Comparison of ENCODE assay signal across 2 cellular contexts in the genomic region with DNA sequence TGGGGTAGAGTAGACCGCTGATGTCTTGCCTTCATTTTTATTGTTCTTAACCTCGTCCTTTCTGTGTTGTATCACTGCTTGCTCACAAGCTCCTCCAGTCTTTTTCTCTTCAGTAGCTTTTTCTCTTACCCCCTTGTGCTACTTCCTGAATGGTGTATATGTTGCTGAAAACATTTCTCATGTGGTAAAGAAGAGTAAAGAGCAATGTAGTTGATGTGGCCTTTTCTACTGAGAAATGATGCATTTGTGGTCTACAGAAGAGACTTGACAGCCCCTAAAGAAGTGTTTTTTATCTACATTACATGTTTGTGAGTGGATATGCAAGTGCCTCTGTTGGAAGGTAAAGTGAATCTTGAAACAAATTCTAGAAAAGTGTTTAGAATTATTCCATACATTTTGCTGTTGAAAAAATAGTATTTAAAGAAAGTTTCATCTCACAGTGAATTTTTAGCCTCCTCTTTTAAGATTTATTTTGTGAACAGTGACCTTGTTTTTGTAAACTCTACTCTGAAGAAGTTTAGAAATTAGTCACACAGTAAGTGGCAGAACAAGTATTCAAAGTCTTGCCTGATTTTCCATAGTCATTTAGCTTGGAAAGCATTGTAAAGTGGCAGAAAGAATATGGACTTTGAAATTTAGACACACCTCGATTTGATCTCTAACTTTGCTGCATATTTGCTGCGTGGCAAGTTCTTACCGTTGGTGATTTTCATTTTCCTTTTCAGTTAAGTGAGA.
TF ChIP-seq lines count a peak whose summit lies in the region.

No MANE protein-coding gene starts in this region.

TF ChIP-seq in endothelial cell of umbilical vein, 7 proteins besides CTCF, POLR2A, EP300 and RAD21 (continued from another document):
- no peak for TF ChIP-seq POLR2AphosphoS5 (IDR thresholded peaks at IDR 0.05; ENCODE audit: insufficient read depth, low read depth, low read length)
- TF ChIP-seq, protein P1, sequence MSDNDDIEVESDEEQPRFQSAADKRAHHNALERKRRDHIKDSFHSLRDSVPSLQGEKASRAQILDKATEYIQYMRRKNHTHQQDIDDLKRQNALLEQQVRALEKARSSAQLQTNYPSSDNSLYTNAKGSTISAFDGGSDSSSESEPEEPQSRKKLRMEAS (IDR thresholded peaks at IDR 0.05; ENCODE audit: insufficient read depth, insufficient read length): no peak

TF ChIP-seq in SK-N-SH treated with all-trans-retinoic acid at 6 μM for 48 hours, 23 proteins besides CTCF, POLR2A, EP300 and RAD21 (continued from another document):
- TF ChIP-seq, protein P2, sequence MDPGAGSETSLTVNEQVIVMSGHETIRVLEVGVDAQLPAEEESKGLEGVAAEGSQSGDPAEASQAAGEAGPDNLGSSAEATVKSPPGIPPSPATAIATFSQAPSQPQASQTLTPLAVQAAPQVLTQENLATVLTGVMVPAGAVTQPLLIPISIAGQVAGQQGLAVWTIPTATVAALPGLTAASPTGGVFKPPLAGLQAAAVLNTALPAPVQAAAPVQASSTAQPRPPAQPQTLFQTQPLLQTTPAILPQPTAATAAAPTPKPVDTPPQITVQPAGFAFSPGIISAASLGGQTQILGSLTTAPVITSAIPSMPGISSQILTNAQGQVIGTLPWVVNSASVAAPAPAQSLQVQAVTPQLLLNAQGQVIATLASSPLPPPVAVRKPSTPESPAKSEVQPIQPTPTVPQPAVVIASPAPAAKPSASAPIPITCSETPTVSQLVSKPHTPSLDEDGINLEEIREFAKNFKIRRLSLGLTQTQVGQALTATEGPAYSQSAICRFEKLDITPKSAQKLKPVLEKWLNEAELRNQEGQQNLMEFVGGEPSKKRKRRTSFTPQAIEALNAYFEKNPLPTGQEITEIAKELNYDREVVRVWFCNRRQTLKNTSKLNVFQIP (CRISPR knock-in tag; IDR thresholded peaks at IDR 0.05; ENCODE audit: borderline replicate concordance, low read depth): no peak
- TF ChIP-seq, protein P3, sequence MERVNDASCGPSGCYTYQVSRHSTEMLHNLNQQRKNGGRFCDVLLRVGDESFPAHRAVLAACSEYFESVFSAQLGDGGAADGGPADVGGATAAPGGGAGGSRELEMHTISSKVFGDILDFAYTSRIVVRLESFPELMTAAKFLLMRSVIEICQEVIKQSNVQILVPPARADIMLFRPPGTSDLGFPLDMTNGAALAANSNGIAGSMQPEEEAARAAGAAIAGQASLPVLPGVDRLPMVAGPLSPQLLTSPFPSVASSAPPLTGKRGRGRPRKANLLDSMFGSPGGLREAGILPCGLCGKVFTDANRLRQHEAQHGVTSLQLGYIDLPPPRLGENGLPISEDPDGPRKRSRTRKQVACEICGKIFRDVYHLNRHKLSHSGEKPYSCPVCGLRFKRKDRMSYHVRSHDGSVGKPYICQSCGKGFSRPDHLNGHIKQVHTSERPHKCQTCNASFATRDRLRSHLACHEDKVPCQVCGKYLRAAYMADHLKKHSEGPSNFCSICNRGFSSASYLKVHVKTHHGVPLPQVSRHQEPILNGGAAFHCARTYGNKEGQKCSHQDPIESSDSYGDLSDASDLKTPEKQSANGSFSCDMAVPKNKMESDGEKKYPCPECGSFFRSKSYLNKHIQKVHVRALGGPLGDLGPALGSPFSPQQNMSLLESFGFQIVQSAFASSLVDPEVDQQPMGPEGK (CRISPR knock-in tag; IDR thresholded peaks at IDR 0.05; ENCODE audit: borderline replicate concordance): no peak
- TF ChIP-seq RARB (CRISPR knock-in tag; IDR thresholded peaks at IDR 0.05) (no peak), ESRRG (CRISPR knock-in tag; IDR thresholded peaks at IDR 0.05) (no peak), ZFP3 (CRISPR knock-in tag; IDR thresholded peaks at IDR 0.05) (no peak), TOX (CRISPR knock-in tag; IDR thresholded peaks at IDR 0.05; ENCODE audit: borderline replicate concordance) (no peak), CSDC2 (CRISPR knock-in tag; IDR thresholded peaks at IDR 0.05) (no peak), GLIS3 (CRISPR knock-in tag; IDR thresholded peaks at IDR 0.05) (no peak), ARNTL (CRISPR knock-in tag; IDR thresholded peaks at IDR 0.05; ENCODE audit: borderline replicate concordance, low read depth) (no peak), ZNF8 (CRISPR knock-in tag; IDR thresholded peaks at IDR 0.05) (no peak), BACH2 (CRISPR knock-in tag; IDR thresholded peaks at IDR 0.05; ENCODE audit: borderline replicate concordance) (no peak), ZFP30 (CRISPR knock-in tag; IDR thresholded peaks at IDR 0.05) (no peak), ZNF70 (CRISPR knock-in tag; IDR thresholded peaks at IDR 0.05) (no peak), TCF4 (CRISPR knock-in tag; IDR thresholded peaks at IDR 0.05; ENCODE audit: borderline replicate concordance) (no peak)
- TF ChIP-seq, protein P4, sequence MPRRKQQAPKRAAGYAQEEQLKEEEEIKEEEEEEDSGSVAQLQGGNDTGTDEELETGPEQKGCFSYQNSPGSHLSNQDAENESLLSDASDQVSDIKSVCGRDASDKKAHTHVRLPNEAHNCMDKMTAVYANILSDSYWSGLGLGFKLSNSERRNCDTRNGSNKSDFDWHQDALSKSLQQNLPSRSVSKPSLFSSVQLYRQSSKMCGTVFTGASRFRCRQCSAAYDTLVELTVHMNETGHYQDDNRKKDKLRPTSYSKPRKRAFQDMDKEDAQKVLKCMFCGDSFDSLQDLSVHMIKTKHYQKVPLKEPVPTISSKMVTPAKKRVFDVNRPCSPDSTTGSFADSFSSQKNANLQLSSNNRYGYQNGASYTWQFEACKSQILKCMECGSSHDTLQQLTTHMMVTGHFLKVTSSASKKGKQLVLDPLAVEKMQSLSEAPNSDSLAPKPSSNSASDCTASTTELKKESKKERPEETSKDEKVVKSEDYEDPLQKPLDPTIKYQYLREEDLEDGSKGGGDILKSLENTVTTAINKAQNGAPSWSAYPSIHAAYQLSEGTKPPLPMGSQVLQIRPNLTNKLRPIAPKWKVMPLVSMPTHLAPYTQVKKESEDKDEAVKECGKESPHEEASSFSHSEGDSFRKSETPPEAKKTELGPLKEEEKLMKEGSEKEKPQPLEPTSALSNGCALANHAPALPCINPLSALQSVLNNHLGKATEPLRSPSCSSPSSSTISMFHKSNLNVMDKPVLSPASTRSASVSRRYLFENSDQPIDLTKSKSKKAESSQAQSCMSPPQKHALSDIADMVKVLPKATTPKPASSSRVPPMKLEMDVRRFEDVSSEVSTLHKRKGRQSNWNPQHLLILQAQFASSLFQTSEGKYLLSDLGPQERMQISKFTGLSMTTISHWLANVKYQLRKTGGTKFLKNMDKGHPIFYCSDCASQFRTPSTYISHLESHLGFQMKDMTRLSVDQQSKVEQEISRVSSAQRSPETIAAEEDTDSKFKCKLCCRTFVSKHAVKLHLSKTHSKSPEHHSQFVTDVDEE (CRISPR knock-in tag; IDR thresholded peaks at IDR 0.05): no peak
- TF ChIP-seq, protein P5, sequence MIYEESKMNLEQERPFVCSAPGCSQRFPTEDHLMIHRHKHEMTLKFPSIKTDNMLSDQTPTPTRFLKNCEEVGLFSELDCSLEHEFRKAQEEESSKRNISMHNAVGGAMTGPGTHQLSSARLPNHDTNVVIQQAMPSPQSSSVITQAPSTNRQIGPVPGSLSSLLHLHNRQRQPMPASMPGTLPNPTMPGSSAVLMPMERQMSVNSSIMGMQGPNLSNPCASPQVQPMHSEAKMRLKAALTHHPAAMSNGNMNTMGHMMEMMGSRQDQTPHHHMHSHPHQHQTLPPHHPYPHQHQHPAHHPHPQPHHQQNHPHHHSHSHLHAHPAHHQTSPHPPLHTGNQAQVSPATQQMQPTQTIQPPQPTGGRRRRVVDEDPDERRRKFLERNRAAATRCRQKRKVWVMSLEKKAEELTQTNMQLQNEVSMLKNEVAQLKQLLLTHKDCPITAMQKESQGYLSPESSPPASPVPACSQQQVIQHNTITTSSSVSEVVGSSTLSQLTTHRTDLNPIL (CRISPR knock-in tag; IDR thresholded peaks at IDR 0.05; ENCODE audit: low read depth): no peak
- TF ChIP-seq, protein P6, sequence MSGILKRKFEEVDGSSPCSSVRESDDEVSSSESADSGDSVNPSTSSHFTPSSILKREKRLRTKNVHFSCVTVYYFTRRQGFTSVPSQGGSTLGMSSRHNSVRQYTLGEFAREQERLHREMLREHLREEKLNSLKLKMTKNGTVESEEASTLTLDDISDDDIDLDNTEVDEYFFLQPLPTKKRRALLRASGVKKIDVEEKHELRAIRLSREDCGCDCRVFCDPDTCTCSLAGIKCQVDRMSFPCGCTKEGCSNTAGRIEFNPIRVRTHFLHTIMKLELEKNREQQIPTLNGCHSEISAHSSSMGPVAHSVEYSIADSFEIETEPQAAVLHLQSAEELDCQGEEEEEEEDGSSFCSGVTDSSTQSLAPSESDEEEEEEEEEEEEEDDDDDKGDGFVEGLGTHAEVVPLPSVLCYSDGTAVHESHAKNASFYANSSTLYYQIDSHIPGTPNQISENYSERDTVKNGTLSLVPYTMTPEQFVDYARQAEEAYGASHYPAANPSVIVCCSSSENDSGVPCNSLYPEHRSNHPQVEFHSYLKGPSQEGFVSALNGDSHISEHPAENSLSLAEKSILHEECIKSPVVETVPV (CRISPR knock-in tag; IDR thresholded peaks at IDR 0.05): no peak
